Comparison of ENCODE assay signal across 21 cellular contexts in the genomic region with DNA sequence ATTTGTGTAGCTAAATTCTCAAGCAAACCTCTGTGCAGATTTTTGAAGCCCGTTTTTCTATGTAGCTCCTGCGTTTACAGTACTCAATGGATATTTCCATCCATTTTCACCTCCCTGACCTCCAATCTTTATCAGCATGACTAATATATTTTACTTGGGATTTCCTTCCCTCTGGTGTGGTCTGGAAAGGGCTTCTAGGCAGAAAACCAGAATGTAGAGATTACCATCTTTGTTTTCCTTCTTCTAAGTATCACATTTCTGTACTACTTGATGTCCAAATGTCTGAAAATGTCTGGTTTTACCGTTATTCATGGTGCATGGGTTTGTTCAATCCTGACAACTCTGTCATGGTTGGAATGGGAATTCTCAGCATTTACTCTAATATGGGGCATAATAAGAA.
"Had no signal": no experiment of that assay in that cellular context is flagged by ENCODE, and none has a peak within 500 bp of the region (broad histone marks: within the 10 kb centered on the region; RNA-seq: fewer than 3 reads in every experiment).

No MANE protein-coding gene starts in this region.

- ATAC-seq: activated T-cell treated with anti-CD3 and anti-CD28 coated beads, Interleukin-2, amount 50 U/mL, for 72 hours; gastrocnemius medialis; heart left ventricle; mucosa of descending colon; psoas muscle; sciatic nerve; stimulated activated effector memory CD8-positive, alpha-beta T cell treated with anti-CD3 and anti-CD28 coated beads, Interleukin-12 subunit alpha, Interleukin-12 subunit beta, amount 100 ng/mL, for 72 hours had no signal

- H3K36me3 ChIP-seq: adrenal gland, gastrocnemius medialis, heart left ventricle, left ventricle myocardium inferior, stomach, WERI-Rb-1 had no signal

- H3K27ac ChIP-seq: adrenal gland, gastrocnemius medialis, heart left ventricle, left ventricle myocardium inferior, psoas muscle, stomach, WERI-Rb-1 had no signal

- H3K4me3 Mint-ChIP-seq: activated naive CD4-positive, alpha-beta T cell treated with anti-CD3 and anti-CD28 coated beads, Interleukin-2, amount 50 U/mL, for 24 hours; activated T-cell treated with anti-CD3 and anti-CD28 coated beads, Interleukin-2, amount 50 U/mL, for 72 hours; naive B cell; neural crest cell; stimulated activated effector memory CD8-positive, alpha-beta T cell treated with anti-CD3 and anti-CD28 coated beads, Interleukin-12 subunit alpha, Interleukin-12 subunit beta, amount 100 ng/mL, for 72 hours; type B pancreatic cell had no signal

- H3K9me3 ChIP-seq: adrenal gland, gastrocnemius medialis, stomach had no signal

- H3K4me1 Mint-ChIP-seq: activated naive CD4-positive, alpha-beta T cell treated with anti-CD3 and anti-CD28 coated beads, Interleukin-2, amount 50 U/mL, for 24 hours; naive B cell; neural crest cell; stimulated activated effector memory CD8-positive, alpha-beta T cell treated with anti-CD3 and anti-CD28 coated beads, Interleukin-12 subunit alpha, Interleukin-12 subunit beta, amount 100 ng/mL, for 72 hours had no signal

- H3K4me1 ChIP-seq: adrenal gland, gastrocnemius medialis, heart left ventricle, left ventricle myocardium inferior, psoas muscle, stomach had no signal

- H3K36me3 Mint-ChIP-seq: activated naive CD4-positive, alpha-beta T cell treated with anti-CD3 and anti-CD28 coated beads, Interleukin-2, amount 50 U/mL, for 24 hours; naive B cell; stimulated activated effector memory CD8-positive, alpha-beta T cell treated with anti-CD3 and anti-CD28 coated beads, Interleukin-12 subunit alpha, Interleukin-12 subunit beta, amount 100 ng/mL, for 72 hours; type B pancreatic cell had no signal

- H3K9me3 Mint-ChIP-seq: type B pancreatic cell had no signal

- H3K4me3 ChIP-seq: adrenal gland, gastrocnemius medialis, heart left ventricle, left ventricle myocardium inferior, mucosa of descending colon, psoas muscle, stomach had no signal

- DNase-seq: activated CD4-positive, alpha-beta T cell treated with anti-CD3 and anti-CD28 coated beads for 1 hour; activated CD4-positive, alpha-beta T cell treated with anti-CD3 and anti-CD28 coated beads, Interleukin-2, amount 50 U/mL, for 4 hours; activated effector memory CD4-positive, alpha-beta T cell treated with anti-CD3 and anti-CD28 coated beads, Interleukin-2, amount 50 U/mL, for 16 hours; activated T-cell treated with anti-CD3 and anti-CD28 coated beads, Interleukin-2, amount 50 U/mL, for 72 hours; adrenal gland; gastrocnemius medialis; heart left ventricle; kidney glomerular epithelial cell; left ventricle myocardium inferior; mammary epithelial cell; mucosa of descending colon; naive B cell; psoas muscle; stimulated activated CD4-positive, alpha-beta T cell treated with anti-CD3 and anti-CD28 coated beads, Interleukin-4, amount 100 ng/mL, for 24 hours; stomach; WERI-Rb-1 had no signal

- H3K27ac Mint-ChIP-seq: activated naive CD4-positive, alpha-beta T cell treated with anti-CD3 and anti-CD28 coated beads, Interleukin-2, amount 50 U/mL, for 24 hours; activated T-cell treated with anti-CD3 and anti-CD28 coated beads, Interleukin-2, amount 50 U/mL, for 72 hours; naive B cell; stimulated activated effector memory CD8-positive, alpha-beta T cell treated with anti-CD3 and anti-CD28 coated beads, Interleukin-12 subunit alpha, Interleukin-12 subunit beta, amount 100 ng/mL, for 72 hours; type B pancreatic cell had no signal

- H3K27me3 Mint-ChIP-seq: activated naive CD4-positive, alpha-beta T cell treated with anti-CD3 and anti-CD28 coated beads, Interleukin-2, amount 50 U/mL, for 24 hours; naive B cell; type B pancreatic cell had no signal

- H3K27me3 ChIP-seq: adrenal gland, gastrocnemius medialis, heart left ventricle, stomach had no signal
